Comparison of ENCODE assay signal across 29 cellular contexts in genomic region chrX:37803057-37803456, GRCh38. TPM values are rescaled to one million over a fixed set of nuclear protein-coding genes. Genes with fewer than 3 reads are reported as not detected.
"Had no signal": no experiment of that assay in that cellular context is flagged by ENCODE, and none has a peak within 500 bp of the region (broad histone marks: within the 10 kb centered on the region; RNA-seq: fewer than 3 reads in every experiment).

No MANE protein-coding gene starts in this region.

- H3K27ac Mint-ChIP-seq: activated CD4-positive, alpha-beta T cell treated with anti-CD3 and anti-CD28 coated beads for 36 hours; activated CD4-positive, alpha-beta T cell treated with anti-CD3 and anti-CD28 coated beads, Interleukin-2, amount 10 ng/mL, durations not matched to agents 7 days and 5 days; activated CD8-positive, alpha-beta T cell treated with anti-CD3 and anti-CD28 coated beads, Interleukin-2, amount 10 ng/mL, durations not matched to agents 7 days and 5 days; activated naive CD4-positive, alpha-beta T cell treated with anti-CD3 and anti-CD28 coated beads for 36 hours; activated naive CD4-positive, alpha-beta T cell treated with anti-CD3 and anti-CD28 coated beads, Interleukin-2, amount 50 U/mL, for 72 hours; activated T-cell treated with anti-CD3 and anti-CD28 coated beads, Interleukin-2, amount 50 U/mL, for 24 hours; T-helper 1 cell treated with Interleukin-12 subunit alpha and Interleukin-12 subunit beta and Interleukin-4 antibody, amounts not matched to agents 30 μg/mL and 1 μg/mL, for 36 hours; T-helper 2 cell treated with Interferon-gamma antibody and Interleukin-4, amounts not matched to agents 5 μg/mL and 100 μg/mL, for 36 hours had no signal

- H3K4me3 Mint-ChIP-seq: activated CD4-positive, alpha-beta T cell treated with anti-CD3 and anti-CD28 coated beads for 36 hours; activated CD4-positive, alpha-beta T cell treated with anti-CD3 and anti-CD28 coated beads, Interleukin-2, amount 10 ng/mL, durations not matched to agents 7 days and 5 days; activated CD8-positive, alpha-beta T cell treated with anti-CD3 and anti-CD28 coated beads, Interleukin-2, amount 10 ng/mL, durations not matched to agents 7 days and 5 days; activated naive CD4-positive, alpha-beta T cell treated with anti-CD3 and anti-CD28 coated beads for 36 hours; activated T-cell treated with anti-CD3 and anti-CD28 coated beads, Interleukin-2, amount 50 U/mL, for 24 hours; T-helper 1 cell treated with Interleukin-12 subunit alpha and Interleukin-12 subunit beta and Interleukin-4 antibody, amounts not matched to agents 30 μg/mL and 1 μg/mL, for 36 hours; T-helper 2 cell treated with Interferon-gamma antibody and Interleukin-4, amounts not matched to agents 5 μg/mL and 100 μg/mL, for 36 hours had no signal

- H3K9me3 ChIP-seq: adrenal gland, body of pancreas, breast epithelium, SJCRH30 had no signal

- H3K9me3 Mint-ChIP-seq: activated CD4-positive, alpha-beta T cell treated with anti-CD3 and anti-CD28 coated beads, Interleukin-2, amount 10 ng/mL, durations not matched to agents 7 days and 5 days; activated naive CD4-positive, alpha-beta T cell treated with anti-CD3 and anti-CD28 coated beads for 36 hours; activated naive CD4-positive, alpha-beta T cell treated with anti-CD3 and anti-CD28 coated beads, Interleukin-2, amount 50 U/mL, for 72 hours; activated T-cell treated with anti-CD3 and anti-CD28 coated beads, Interleukin-2, amount 50 U/mL, for 24 hours; T-helper 1 cell treated with Interleukin-12 subunit alpha and Interleukin-12 subunit beta and Interleukin-4 antibody, amounts not matched to agents 30 μg/mL and 1 μg/mL, for 36 hours; T-helper 2 cell treated with Interferon-gamma antibody and Interleukin-4, amounts not matched to agents 5 μg/mL and 100 μg/mL, for 36 hours had no signal

- H3K27me3 ChIP-seq: body of pancreas, SJCRH30 had no signal

- H3K4me1 Mint-ChIP-seq: activated CD4-positive, alpha-beta T cell treated with anti-CD3 and anti-CD28 coated beads for 36 hours; activated CD4-positive, alpha-beta T cell treated with anti-CD3 and anti-CD28 coated beads, Interleukin-2, amount 10 ng/mL, durations not matched to agents 7 days and 5 days had no signal

- H3K4me3 ChIP-seq: adrenal gland, body of pancreas, breast epithelium, SJCRH30, SK-N-MC had no signal

- FAIRE-seq: TTC549 had no signal

- H3K4me1 ChIP-seq: adrenal gland, body of pancreas, breast epithelium, SJCRH30 had no signal

- DNase-seq: activated CD4-positive, alpha-beta T cell treated with anti-CD3 and anti-CD28 coated beads for 36 hours; activated CD4-positive, alpha-beta T cell treated with anti-CD3 and anti-CD28 coated beads, Interleukin-2, amount 10 ng/mL, durations not matched to agents 7 days and 5 days; activated CD4-positive, alpha-beta T cell treated with anti-CD3 and anti-CD28 coated beads, Interleukin-2, amount 50 U/mL, for 48 hours; activated CD8-positive, alpha-beta T cell treated with anti-CD3 and anti-CD28 coated beads, Interleukin-2, amount 10 ng/mL, durations not matched to agents 7 days and 5 days; activated gamma-delta T cell treated with Interleukin-2 at 50 U/mL for 16 hours; activated naive CD4-positive, alpha-beta T cell treated with anti-CD3 and anti-CD28 coated beads for 36 hours; activated T-cell treated with anti-CD3 and anti-CD28 coated beads, Interleukin-2, amount 50 U/mL, for 24 hours; adrenal gland; body of pancreas; NCI-H1092 treated with DMSO at 0.1 percent for 48 hours; NCI-H1417 treated with DMSO at 0.1 percent for 48 hours; NCI-H187 treated with DMSO at 0.1 percent for 48 hours; NCI-H2081; NCI-H2171 treated with DMSO at 0.1 percent for 48 hours; NCI-H345; NCI-H524 treated with DMSO at 0.1 percent for 48 hours; SHP77; SJCRH30 had no signal

- H3K27me3 Mint-ChIP-seq: activated CD4-positive, alpha-beta T cell treated with anti-CD3 and anti-CD28 coated beads for 36 hours; activated CD4-positive, alpha-beta T cell treated with anti-CD3 and anti-CD28 coated beads, Interleukin-2, amount 10 ng/mL, durations not matched to agents 7 days and 5 days had no signal

- ATAC-seq: activated CD4-positive, alpha-beta T cell treated with anti-CD3 and anti-CD28 coated beads for 36 hours; activated CD4-positive, CD25-positive, alpha-beta regulatory T cell treated with anti-CD3 and anti-CD28 coated beads, Interleukin-2, amount 50 U/mL, for 24 hours; activated CD8-positive, alpha-beta T cell treated with anti-CD3 and anti-CD28 coated beads, Interleukin-2, amount 10 ng/mL, durations not matched to agents 7 days and 5 days; activated naive CD4-positive, alpha-beta T cell treated with anti-CD3 and anti-CD28 coated beads, Interleukin-2, amount 50 U/mL, for 72 hours; body of pancreas; Panc1 had no signal

- H3K36me3 ChIP-seq: adrenal gland, breast epithelium, SJCRH30 had no signal

- H3K36me3 Mint-ChIP-seq: activated naive CD4-positive, alpha-beta T cell treated with anti-CD3 and anti-CD28 coated beads, Interleukin-2, amount 50 U/mL, for 72 hours had no signal

- H3K27ac ChIP-seq: adrenal gland, body of pancreas, breast epithelium, SJCRH30, SK-N-MC had no signal

RNA-seq across cellular contexts. Expression of gene CYBB, which starts 23.2 kb away (rescaled TPM):
- total RNA-seq: activated CD4-positive, alpha-beta T cell treated with anti-CD3 and anti-CD28 coated beads for 36 hours; activated CD4-positive, alpha-beta T cell treated with anti-CD3 and anti-CD28 coated beads, Interleukin-2, amount 10 ng/mL, durations not matched to agents 7 days and 5 days; activated CD8-positive, alpha-beta T cell treated with anti-CD3 and anti-CD28 coated beads, Interleukin-2, amount 10 ng/mL, durations not matched to agents 7 days and 5 days; astrocyte; NCI-H460; RPMI7951; SJCRH30 had no signal

RNA-seq across cellular contexts. Expression of gene DYNLT3, which starts 44.3 kb away (rescaled TPM):
- total RNA-seq: SJCRH30 had no signal
